21 cellular contexts compared by ENCODE assay signal in the genomic region with DNA sequence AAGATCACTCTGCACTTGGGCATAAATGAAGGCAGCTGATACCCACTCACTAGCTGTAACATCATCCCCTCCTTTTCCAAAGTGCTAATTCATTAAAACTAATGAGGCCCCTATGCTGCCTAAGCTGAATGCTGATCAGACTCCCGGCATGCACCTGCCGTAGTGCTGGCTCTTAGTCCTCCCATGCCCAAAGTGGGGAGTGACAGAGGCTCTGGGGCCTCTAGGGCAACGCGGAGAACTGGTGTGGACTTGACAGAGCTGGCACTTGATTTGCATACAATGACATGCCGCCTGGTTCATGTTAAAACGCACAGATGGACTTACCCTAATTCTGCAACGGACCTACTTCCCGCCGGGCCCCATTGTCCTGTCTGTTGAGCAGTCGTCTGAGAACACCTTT.
"Had no signal": no experiment of that assay in that cellular context is flagged by ENCODE, and none has a peak within 500 bp of the region (broad histone marks: within the 10 kb centered on the region; RNA-seq: fewer than 3 reads in every experiment).

No MANE protein-coding gene starts in this region.

- DNase-seq: activated CD4-positive, alpha-beta T cell treated with anti-CD3 and anti-CD28 coated beads for 4 hours; activated CD8-positive, alpha-beta memory T cell treated with anti-CD3 and anti-CD28 coated beads, Interleukin-2, amount 50 U/mL, for 4 hours; activated CD8-positive, alpha-beta T cell treated with anti-CD3 and anti-CD28 coated beads for 36 hours; activated gamma-delta T cell treated with Interleukin-2 at 50 U/mL for 16 hours; activated naive CD4-positive, alpha-beta T cell treated with anti-CD3 and anti-CD28 coated beads, Interleukin-2, amount 10 ng/mL, durations not matched to agents 7 days and 5 days; activated naive CD8-positive, alpha-beta T cell treated with anti-CD3 and anti-CD28 coated beads for 36 hours; activated T-cell treated with anti-CD3 and anti-CD28 coated beads, Interleukin-2, amount 50 U/mL, for 72 hours; brain microvascular endothelial cell; caudate nucleus; colonic mucosa; Kasumi-1; KBM-7; NCI-H1048; NCI-H1694; NCI-H2029; NCI-H2107; SHP77; SW 1271 had no signal

- H3K9me3 ChIP-seq: colonic mucosa, SJSA1 had no signal

- ATAC-seq: activated CD4-positive, CD25-positive, alpha-beta regulatory T cell treated with anti-CD3 and anti-CD28 coated beads, Interleukin-2, amount 50 U/mL, for 24 hours; activated CD8-positive, alpha-beta T cell treated with anti-CD3 and anti-CD28 coated beads for 36 hours; activated T-cell treated with anti-CD3 and anti-CD28 coated beads, Interleukin-2, amount 50 U/mL, for 72 hours; SK-N-SH treated with all-trans-retinoic acid at 6 μM for 48 hours had no signal

- H3K36me3 ChIP-seq: brain microvascular endothelial cell, colonic mucosa, SJSA1 had no signal

- H3K27me3 ChIP-seq: brain microvascular endothelial cell, colonic mucosa, SJSA1 had no signal

- H3K4me3 ChIP-seq: colonic mucosa, SJSA1 had no signal

- H3K27ac ChIP-seq: brain microvascular endothelial cell, colonic mucosa, SJSA1 had no signal

- H3K4me1 ChIP-seq: colonic mucosa, SJSA1 had no signal
